Comparison of ENCODE assay signal across 17 cellular contexts in genomic region chr12:89060133-89060532, GRCh38.
A peak's percentile ranks its signal among the peaks of the same experiment; 100 is the strongest.
DNase-seq lines count a peak whose midpoint lies in the region; ATAC-seq and TF ChIP-seq lines count a peak whose summit lies in the region.
"Had no signal": no experiment of that assay in that cellular context is flagged by ENCODE, and none has a peak within 500 bp of the region (broad histone marks: within the 10 kb centered on the region; RNA-seq: fewer than 3 reads in every experiment).

No MANE protein-coding gene starts in this region.

- peaks cover 16% of the 10 kb centered on the region for H3F3A ChIP-seq in neural progenitor cell (ENCODE audit: low read depth)

- no peak for ATAC-seq in HG03432 (IDR thresholded peaks at IDR 0.05; ENCODE audit: unreplicated experiment)
- ATAC-seq: stimulated activated naive B cell treated with anti-CD40 and anti-IgM and Interleukin-4, amounts not matched to agents 10 μg/mL and 1 μg/mL and 100 μg/mL, for 72 hours; upper lobe of right lung had no signal

- H3K4me3 Mint-ChIP-seq in neural progenitor cell = no peak overlapping the region
- no peak overlapping the region for H3K4me3 Mint-ChIP-seq in immature natural killer cell
- H3K4me3 Mint-ChIP-seq: activated B cell treated with CpG ODN at 0.5 μM for 24 hours; stimulated activated naive B cell treated with anti-CD40 and anti-IgM and Interleukin-4, amounts not matched to agents 10 μg/mL and 1 μg/mL and 100 μg/mL, for 72 hours had no signal

- no peak overlapping the region for H3K9ac ChIP-seq in neural progenitor cell

- H3K36me3 ChIP-seq in neural progenitor cell (no peaks in the 10 kb centered on the region), breast epithelium (no peaks in the 10 kb centered on the region)
- H3K36me3 ChIP-seq: neutrophil, upper lobe of right lung had no signal

- no peaks in the 10 kb centered on the region for H4K20me1 ChIP-seq in neural progenitor cell (ENCODE audit: low read depth)

- no peak overlapping the region for H2AFZ ChIP-seq in neural progenitor cell (replicated peaks)

- H3K27ac Mint-ChIP-seq in neural progenitor cell (peak overlapping the region; percentile 48), immature natural killer cell (no peak overlapping the region)
- H3K27ac Mint-ChIP-seq: activated B cell treated with CpG ODN at 0.5 μM for 24 hours; stimulated activated naive B cell treated with anti-CD40 and anti-IgM and Interleukin-4, amounts not matched to agents 10 μg/mL and 1 μg/mL and 100 μg/mL, for 72 hours had no signal

- no peaks in the 10 kb centered on the region for H3K9me3 Mint-ChIP-seq in neural progenitor cell
- H3K9me3 Mint-ChIP-seq in immature natural killer cell = no peaks in the 10 kb centered on the region
- H3K9me3 Mint-ChIP-seq: activated B cell treated with CpG ODN at 0.5 μM for 24 hours; stimulated activated naive B cell treated with anti-CD40 and anti-IgM and Interleukin-4, amounts not matched to agents 10 μg/mL and 1 μg/mL and 100 μg/mL, for 72 hours had no signal

- no peak for TF ChIP-seq CTCF in choroid plexus epithelial cell (conservative IDR thresholded peaks at IDR 0.05; ENCODE audit: low read depth, low read length)
- no peak for TF ChIP-seq CTCF in neural progenitor cell (IDR thresholded peaks at IDR 0.05)
- TF ChIP-seq CTCF in breast epithelium (IDR thresholded peaks at IDR 0.05) = no peak

- H3K4me1 Mint-ChIP-seq in neural progenitor cell = peaks cover 35% of the 10 kb centered on the region
- no peaks in the 10 kb centered on the region for H3K4me1 Mint-ChIP-seq in immature natural killer cell
- H3K4me1 Mint-ChIP-seq: activated B cell treated with CpG ODN at 0.5 μM for 24 hours; stimulated activated naive B cell treated with anti-CD40 and anti-IgM and Interleukin-4, amounts not matched to agents 10 μg/mL and 1 μg/mL and 100 μg/mL, for 72 hours had no signal

- H3K27ac ChIP-seq in neural progenitor cell (peak overlapping the region; percentile 85), breast epithelium (no peak overlapping the region)
- H3K27ac ChIP-seq: neutrophil, upper lobe of right lung had no signal

- no peaks in the 10 kb centered on the region for H3K27me3 ChIP-seq in neural progenitor cell
- H3K27me3 ChIP-seq in breast epithelium = no peaks in the 10 kb centered on the region
- H3K27me3 ChIP-seq: neutrophil, upper lobe of right lung had no signal

- H3K36me3 Mint-ChIP-seq in neural progenitor cell (no peaks in the 10 kb centered on the region), immature natural killer cell (peaks cover 0 to 4% (median 0%) of the 10 kb centered on the region in 3 donors)
- H3K36me3 Mint-ChIP-seq: stimulated activated naive B cell treated with anti-CD40 and anti-IgM and Interleukin-4, amounts not matched to agents 10 μg/mL and 1 μg/mL and 100 μg/mL, for 72 hours had no signal

- H3K4me2 ChIP-seq in neural progenitor cell = peak overlapping the region; percentile 38

- H3K27me3 Mint-ChIP-seq in neural progenitor cell (ENCODE audit: insufficient read depth, low read depth) = peaks cover 5% of the 10 kb centered on the region
- H3K27me3 Mint-ChIP-seq in immature natural killer cell (ENCODE audit: low read depth in 3 of 3) = peaks cover 0 to 2% (median 0%) of the 10 kb centered on the region in 3 donors

- H3K9me3 ChIP-seq in neural progenitor cell (ENCODE audit: low read depth) = no peaks in the 10 kb centered on the region
- H3K9me3 ChIP-seq in breast epithelium = no peaks in the 10 kb centered on the region
- H3K9me3 ChIP-seq: neutrophil, upper lobe of right lung had no signal

- no peak for TF ChIP-seq POLR2A in breast epithelium (IDR thresholded peaks at IDR 0.05)

- intact Hi-C loops in breast epithelium (cut with DNase I; ENCODE audit: low total_unique reads) = no loop called here

- no peak overlapping the region for H3K4me3 ChIP-seq in choroid plexus epithelial cell (ENCODE audit: low read depth, low read length)
- no peak overlapping the region for H3K4me3 ChIP-seq in neural progenitor cell
- H3K4me3 ChIP-seq in breast epithelium = peak overlapping the region in 1 of 3 donors; percentile 7
- H3K4me3 ChIP-seq: lung, upper lobe of right lung had no signal

- H3K79me2 ChIP-seq in neural progenitor cell (ENCODE audit: low read depth) = no peaks in the 10 kb centered on the region

- DNase-seq in EH (ENCODE audit: low read depth) = peak; percentile 33
- peak; percentile 54 for DNase-seq in NCI-H1694 (lab: John Stamatoyannopoulos, UW)
- peak; percentile 95 for DNase-seq in choroid plexus epithelial cell (ENCODE audit: low read depth)
- DNase-seq in neural progenitor cell (ENCODE audit: low spot score) = peak; percentile 83
- DNase-seq in breast epithelium (ENCODE audit: low spot score in 2 of 2) = no peak
- DNase-seq in immature natural killer cell = no peak
- DNase-seq in stimulated activated CD4-positive, alpha-beta T cell treated with anti-CD3 and anti-CD28 coated beads, Interleukin-4, amount 100 ng/mL, for 4 hours = no peak
- DNase-seq: activated B cell treated with CpG ODN at 0.5 μM for 24 hours; activated effector memory CD4-positive, alpha-beta T cell treated with anti-CD3 and anti-CD28 coated beads, Interleukin-2, amount 50 U/mL, for 16 hours; AML-193; anterior cingulate cortex; NCI-H2227 treated with DMSO at 0.1 percent for 48 hours; stimulated activated naive B cell treated with anti-CD40 and anti-IgM and Interleukin-4, amounts not matched to agents 10 μg/mL and 1 μg/mL and 100 μg/mL, for 72 hours; upper lobe of right lung had no signal

- peaks cover 35% of the 10 kb centered on the region for H3K4me1 ChIP-seq in neural progenitor cell
- H3K4me1 ChIP-seq in breast epithelium = no peaks in the 10 kb centered on the region
- H3K4me1 ChIP-seq: upper lobe of right lung had no signal

Comparison
In these comparisons a context has a peak if more than half of its experiments do, and no peak if none do; other contexts are left out.
1. DNase-seq: peak in EH (single experiment), NCI-H1694 (single experiment), choroid plexus epithelial cell (single experiment) and neural progenitor cell (single experiment); none in breast epithelium (0 of 2), immature natural killer cell (0 of 3) and stimulated activated CD4-positive, alpha-beta T cell treated with anti-CD3 and anti-CD28 coated beads, Interleukin-4, amount 100 ng/mL, for 4 hours (0 of 2).